In the genomic region with DNA sequence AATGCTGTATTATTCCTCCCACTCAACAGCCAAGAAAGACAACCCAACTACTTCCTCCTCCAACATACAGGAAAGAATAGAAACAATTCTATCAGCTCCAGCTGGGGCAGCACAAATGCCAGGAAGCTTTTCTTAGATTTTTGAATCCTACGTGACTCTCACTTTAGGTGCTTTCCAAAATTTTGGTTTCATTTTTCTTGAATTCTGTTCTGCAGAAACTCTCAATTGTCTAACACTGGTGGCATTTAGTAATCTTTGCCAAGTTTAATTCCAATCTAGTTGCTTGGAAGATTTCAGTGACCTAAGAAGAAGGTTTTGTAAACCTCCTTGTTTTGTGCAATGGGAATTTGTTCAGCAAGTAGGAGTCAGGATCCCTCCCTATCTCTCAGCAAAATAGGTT, we compare ENCODE assay signal across 1 cellular context.
A peak's percentile ranks its signal among the peaks of the same experiment; 100 is the strongest.
TF ChIP-seq lines count a peak whose summit lies in the region.

No MANE protein-coding gene starts in this region.

TF ChIP-seq in GM12878, 131 proteins besides CTCF, POLR2A, EP300 and RAD21 (continued from another document):
- no peak for TF ChIP-seq PAX5 (IDR thresholded peaks at IDR 0.05; ENCODE audit: borderline replicate concordance, low read depth, low read length)
- TF ChIP-seq MEF2B (IDR thresholded peaks at IDR 0.05; ENCODE audit: partially characterized antibody, poor library complexity, severe bottlenecking): no peak
- TF ChIP-seq JUNB (IDR thresholded peaks at IDR 0.05): no peak
- TF ChIP-seq ZNF384 (IDR thresholded peaks at IDR 0.05; ENCODE audit: borderline replicate concordance, low read depth, low read length): no peak
- TF ChIP-seq IKZF2 (IDR thresholded peaks at IDR 0.05): peak; percentile 37 to 43; a peak in 1 of 4 replicates
- TF ChIP-seq IKZF1 (conservative IDR thresholded peaks at IDR 0.05): peak; percentile 47
TF ChIP-seq in GM12878: peak in this region for 3.
